Comparison of ENCODE assay signal across 2 cellular contexts in genomic region chr2:160973991-160974390, GRCh38.
TF ChIP-seq lines count a peak whose summit lies in the region.

No MANE protein-coding gene starts in this region.

TF ChIP-seq in IMR-90, 13 proteins besides CTCF, POLR2A, EP300 and RAD21:
- no peak for TF ChIP-seq ELK1 (IDR thresholded peaks at IDR 0.05; ENCODE audit: borderline replicate concordance, low read depth, low read length)
- TF ChIP-seq FOS (IDR thresholded peaks at IDR 0.05; ENCODE audit: low read depth, low read length): no peak
- no peak for TF ChIP-seq SMC3 (IDR thresholded peaks at IDR 0.05; ENCODE audit: low read depth, low read length)

TF ChIP-seq in WTC11, 78 proteins besides CTCF, POLR2A, EP300 and RAD21:
- TF ChIP-seq ATF6 (CRISPR knock-in tag; IDR thresholded peaks at IDR 0.05): no peak
- no peak for TF ChIP-seq ZNF423 (CRISPR knock-in tag; IDR thresholded peaks at IDR 0.05)
- no peak for TF ChIP-seq ZNF263 (CRISPR knock-in tag; IDR thresholded peaks at IDR 0.05; ENCODE audit: low read depth)
- no peak for TF ChIP-seq NFE2L1 (CRISPR knock-in tag; IDR thresholded peaks at IDR 0.05)
- no peak for TF ChIP-seq ZBTB43 (CRISPR knock-in tag; IDR thresholded peaks at IDR 0.05)
- TF ChIP-seq AR (CRISPR knock-in tag; IDR thresholded peaks at IDR 0.05): no peak
- TF ChIP-seq EMX1 (CRISPR knock-in tag; IDR thresholded peaks at IDR 0.05): no peak
- TF ChIP-seq MAX (CRISPR knock-in tag; IDR thresholded peaks at IDR 0.05): no peak
- no peak for TF ChIP-seq ZNF281 (CRISPR knock-in tag; IDR thresholded peaks at IDR 0.05)
- TF ChIP-seq TCF7 (CRISPR knock-in tag; IDR thresholded peaks at IDR 0.05; ENCODE audit: low read depth): no peak
- no peak for TF ChIP-seq ZNF532 (CRISPR knock-in tag; IDR thresholded peaks at IDR 0.05; ENCODE audit: borderline replicate concordance)
- no peak for TF ChIP-seq ZNF121 (CRISPR knock-in tag; IDR thresholded peaks at IDR 0.05)
- no peak for TF ChIP-seq ATF2 (CRISPR knock-in tag; IDR thresholded peaks at IDR 0.05; ENCODE audit: borderline replicate concordance, low read depth)
- TF ChIP-seq SP1 (CRISPR knock-in tag; conservative IDR thresholded peaks at IDR 0.05): no peak
- TF ChIP-seq ZNF512 (CRISPR knock-in tag; IDR thresholded peaks at IDR 0.05; ENCODE audit: borderline replicate concordance): no peak
- TF ChIP-seq NR3C1 (CRISPR knock-in tag; conservative IDR thresholded peaks at IDR 0.05; ENCODE audit: low read depth): no peak
- no peak for TF ChIP-seq NFATC4 (CRISPR knock-in tag; IDR thresholded peaks at IDR 0.05)
- no peak for TF ChIP-seq JUN (CRISPR knock-in tag; IDR thresholded peaks at IDR 0.05)
- TF ChIP-seq TEAD4 (CRISPR knock-in tag; IDR thresholded peaks at IDR 0.05): no peak
